In genomic region chr18:598053-598665, GRCh38 we compare ENCODE assay signal across 1 cellular context.
TF ChIP-seq lines count a peak whose summit lies in the region.

No MANE protein-coding gene starts in this region.

TF ChIP-seq in HCT116, 20 proteins besides CTCF, POLR2A, EP300 and RAD21:
- TF ChIP-seq JUND (IDR thresholded peaks at IDR 0.05) = no peak
- TF ChIP-seq SP1 (IDR thresholded peaks at IDR 0.05; ENCODE audit: low read depth) = no peak
- TF ChIP-seq REST (IDR thresholded peaks at IDR 0.05; ENCODE audit: low read depth) = no peak
- no peak for TF ChIP-seq SIN3A (IDR thresholded peaks at IDR 0.05; ENCODE audit: low read depth)
- TF ChIP-seq CEBPB (IDR thresholded peaks at IDR 0.05; ENCODE audit: low read depth) = no peak
- TF ChIP-seq, protein P1, sequence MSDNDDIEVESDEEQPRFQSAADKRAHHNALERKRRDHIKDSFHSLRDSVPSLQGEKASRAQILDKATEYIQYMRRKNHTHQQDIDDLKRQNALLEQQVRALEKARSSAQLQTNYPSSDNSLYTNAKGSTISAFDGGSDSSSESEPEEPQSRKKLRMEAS (IDR thresholded peaks at IDR 0.05) = no peak
- TF ChIP-seq ELF1 (IDR thresholded peaks at IDR 0.05; ENCODE audit: borderline replicate concordance, low read depth) = no peak
- no peak for TF ChIP-seq CBX3 (IDR thresholded peaks at IDR 0.05; ENCODE audit: low read depth)
- no peak for TF ChIP-seq ZNF274 (IDR thresholded peaks at IDR 0.05; ENCODE audit: low read depth, low read length)
- TF ChIP-seq SRF (IDR thresholded peaks at IDR 0.05; ENCODE audit: low read depth) = no peak
- TF ChIP-seq POLR2AphosphoS5 (IDR thresholded peaks at IDR 0.05; ENCODE audit: low read depth, low read length) = no peak
- no peak for TF ChIP-seq EZH2phosphoT487 (IDR thresholded peaks at IDR 0.05; ENCODE audit: borderline replicate concordance)
